Comparison of ENCODE assay signal across 1 cellular context in the genomic region with DNA sequence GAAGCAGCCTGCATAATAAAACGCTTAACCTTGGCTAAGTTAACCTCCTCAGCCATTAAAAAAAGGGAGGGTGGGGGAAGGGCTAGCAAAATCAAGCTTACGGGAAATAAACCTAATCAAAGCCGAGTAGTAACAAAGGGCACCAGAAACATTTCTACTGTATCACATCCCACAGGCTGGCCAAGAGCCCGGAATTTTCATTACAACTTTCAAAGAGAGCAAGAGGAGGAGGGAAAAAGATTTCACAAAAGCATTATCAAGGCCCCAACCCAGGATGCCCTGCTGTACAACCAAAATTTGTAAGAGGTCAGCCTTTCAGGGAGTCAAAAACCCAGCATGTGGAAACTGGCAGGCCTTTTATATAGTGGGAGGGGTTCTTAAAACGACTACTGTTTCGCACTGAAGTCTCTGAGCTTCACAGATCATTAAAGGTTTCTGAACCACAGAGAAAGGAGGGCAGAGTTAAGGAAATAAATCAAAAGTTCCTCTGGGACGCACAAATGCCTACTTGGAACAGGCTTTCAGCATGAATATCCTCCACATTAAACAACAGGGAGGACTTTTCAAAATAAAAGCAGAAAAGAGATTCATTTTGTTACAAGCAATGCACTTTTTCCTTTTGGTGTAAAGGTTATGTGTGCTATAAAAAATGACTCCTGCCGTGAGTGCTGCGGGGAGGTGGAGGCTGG.
TF ChIP-seq lines count a peak whose summit lies in the region.

No MANE protein-coding gene starts in this region.

TF ChIP-seq in HEK293, 187 proteins besides CTCF, POLR2A, EP300 and RAD21 (continued from another document):
- TF ChIP-seq PRDM10 (tag by site-specific recombination; IDR thresholded peaks at IDR 0.05) (peak; percentile 20; the same call in 1 of the 2 replicates), MYNN (tag by site-specific recombination; IDR thresholded peaks at IDR 0.05; ENCODE audit: borderline replicate concordance) (peak; percentile 98), ZBTB8A (tag by site-specific recombination; IDR thresholded peaks at IDR 0.05) (peak; percentile 45), OSR2 (tag by site-specific recombination; IDR thresholded peaks at IDR 0.05) (peak; percentile 86), ZIC2 (tag by site-specific recombination; IDR thresholded peaks at IDR 0.05) (peak; percentile 60), ZSCAN30 (tag by site-specific recombination; IDR thresholded peaks at IDR 0.05) (0 out of 2 replicates have a peak, but pooled peaks have one; percentile 27), SP7 (tag by site-specific recombination; IDR thresholded peaks at IDR 0.05) (peak; percentile 66), PRDM6 (tag by site-specific recombination; IDR thresholded peaks at IDR 0.05) (peak; percentile 95), ZBTB20 (tag by site-specific recombination; IDR thresholded peaks at IDR 0.05) (peak; percentile 40; the same call in 1 of the 2 replicates), IKZF3 (tag by site-specific recombination; IDR thresholded peaks at IDR 0.05) (peak; percentile 51; the same call in 1 of the 2 replicates), ZNF24 (tag by site-specific recombination; IDR thresholded peaks at IDR 0.05) (no peak), ZBTB10 (tag by site-specific recombination; IDR thresholded peaks at IDR 0.05) (no peak), GLIS1 (tag by site-specific recombination; IDR thresholded peaks at IDR 0.05) (peak; percentile 6; the same call in 1 of the 2 replicates), FEZF1 (tag by site-specific recombination; IDR thresholded peaks at IDR 0.05) (peak; percentile 59), ZNF768 (tag by site-specific recombination; IDR thresholded peaks at IDR 0.05) (0 out of 2 replicates have a peak, but pooled peaks have one; percentile 11), ZNF426 (tag by site-specific recombination; IDR thresholded peaks at IDR 0.05) (no peak), ZFP3 (tag by site-specific recombination; IDR thresholded peaks at IDR 0.05; ENCODE audit: low read depth) (no peak), PRDM4 (tag by site-specific recombination; IDR thresholded peaks at IDR 0.05) (peak; percentile 97), WT1 (tag by site-specific recombination; IDR thresholded peaks at IDR 0.05) (peak; percentile 77), OVOL3 (tag by site-specific recombination; IDR thresholded peaks at IDR 0.05) (0 out of 2 replicates have a peak, but pooled peaks have one; percentile 3)
- TF ChIP-seq, protein P1, sequence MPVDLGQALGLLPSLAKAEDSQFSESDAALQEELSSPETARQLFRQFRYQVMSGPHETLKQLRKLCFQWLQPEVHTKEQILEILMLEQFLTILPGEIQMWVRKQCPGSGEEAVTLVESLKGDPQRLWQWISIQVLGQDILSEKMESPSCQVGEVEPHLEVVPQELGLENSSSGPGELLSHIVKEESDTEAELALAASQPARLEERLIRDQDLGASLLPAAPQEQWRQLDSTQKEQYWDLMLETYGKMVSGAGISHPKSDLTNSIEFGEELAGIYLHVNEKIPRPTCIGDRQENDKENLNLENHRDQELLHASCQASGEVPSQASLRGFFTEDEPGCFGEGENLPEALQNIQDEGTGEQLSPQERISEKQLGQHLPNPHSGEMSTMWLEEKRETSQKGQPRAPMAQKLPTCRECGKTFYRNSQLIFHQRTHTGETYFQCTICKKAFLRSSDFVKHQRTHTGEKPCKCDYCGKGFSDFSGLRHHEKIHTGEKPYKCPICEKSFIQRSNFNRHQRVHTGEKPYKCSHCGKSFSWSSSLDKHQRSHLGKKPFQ (tag by site-specific recombination; IDR thresholded peaks at IDR 0.05): peak; percentile 72
